In the genomic region with DNA sequence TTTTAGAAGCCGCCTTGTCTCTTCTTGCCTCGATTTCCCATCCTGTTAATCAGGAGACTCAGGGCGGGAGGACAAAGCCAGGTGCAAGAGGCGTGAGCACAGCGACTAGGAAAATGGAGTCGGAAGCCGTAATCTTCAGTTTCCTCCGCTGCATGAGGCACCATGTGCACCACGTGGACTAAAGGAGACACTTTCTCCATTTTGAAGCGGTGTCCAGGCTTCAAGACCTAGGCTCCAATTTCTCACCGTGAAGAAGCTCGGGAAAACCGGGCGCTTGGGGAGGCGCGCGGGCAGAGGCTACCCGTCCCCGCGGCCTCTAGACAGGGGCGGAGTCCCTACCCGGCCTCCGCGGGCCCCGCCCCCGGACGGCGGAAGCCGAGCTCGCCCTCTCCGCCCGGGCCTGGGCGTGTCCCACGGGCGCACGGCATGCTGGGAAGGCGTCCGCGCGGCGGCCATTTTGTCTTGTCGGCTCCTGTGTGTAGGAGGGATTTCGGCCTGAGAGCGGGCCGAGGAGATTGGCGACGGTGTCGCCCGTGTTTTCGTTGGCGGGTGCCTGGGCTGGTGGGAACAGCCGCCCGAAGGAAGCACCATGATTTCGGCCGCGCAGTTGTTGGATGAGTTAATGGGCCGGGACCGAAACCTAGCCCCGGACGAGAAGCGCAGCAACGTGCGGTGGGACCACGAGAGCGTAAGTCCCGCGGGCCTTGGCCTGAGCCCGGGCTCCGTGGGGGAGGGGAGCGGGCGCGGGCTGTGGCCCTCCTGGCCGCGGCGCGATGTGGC, we compare ENCODE assay signal across 8 cellular contexts. TPM values are rescaled to one million over a fixed set of nuclear protein-coding genes. Genes with fewer than 3 reads are reported as not detected.
DNase-seq lines count a peak whose midpoint lies in the region; ATAC-seq and TF ChIP-seq lines count a peak whose summit lies in the region.

A gene with protein sequence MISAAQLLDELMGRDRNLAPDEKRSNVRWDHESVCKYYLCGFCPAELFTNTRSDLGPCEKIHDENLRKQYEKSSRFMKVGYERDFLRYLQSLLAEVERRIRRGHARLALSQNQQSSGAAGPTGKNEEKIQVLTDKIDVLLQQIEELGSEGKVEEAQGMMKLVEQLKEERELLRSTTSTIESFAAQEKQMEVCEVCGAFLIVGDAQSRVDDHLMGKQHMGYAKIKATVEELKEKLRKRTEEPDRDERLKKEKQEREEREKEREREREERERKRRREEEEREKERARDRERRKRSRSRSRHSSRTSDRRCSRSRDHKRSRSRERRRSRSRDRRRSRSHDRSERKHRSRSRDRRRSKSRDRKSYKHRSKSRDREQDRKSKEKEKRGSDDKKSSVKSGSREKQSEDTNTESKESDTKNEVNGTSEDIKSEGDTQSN (plus strand): TSS at position 460 of the 780 bp plus-strand sequence. CDS start 130 bp downstream, at position 590.

- ATAC-seq in HG02870 (IDR thresholded peaks at IDR 0.05; ENCODE audit: unreplicated experiment) (peak; percentile 85), T-cell (replicated peaks in 1 of 4) (peak; percentile 91 to 95 (median 92)), heart left ventricle (peak; percentile 92 to 99 (median 98)), upper lobe of left lung (ENCODE audit: low FRiP score in 2 of 2) (peak; percentile 98 to 99)

- POLR2A ChIA-PET in T-cell (lab: Charles Lee): interaction anchor here in 1 of 2 donors (0.6 to 1.3 kb wide), 6 partner anchors 11 to 206 kb away, joined by 3 to 14 read pairs (median 3); a partner anchor contains a TSS

- no peaks in the 10 kb centered on the region for H3K27me3 ChIP-seq in heart left ventricle
- no peaks in the 10 kb centered on the region for H3K27me3 ChIP-seq in upper lobe of left lung

- peaks cover 8% of the 10 kb centered on the region for H3K36me3 Mint-ChIP-seq in T-cell

- H3K4me3 ChIP-seq in heart left ventricle: peak within 1 kb of the TSS; percentile 62 to 99 (median 78)
- peak within 1 kb of the TSS; percentile 73 to 84 (median 80) for H3K4me3 ChIP-seq in upper lobe of left lung

- H3K9me3 ChIP-seq in heart left ventricle (no peaks in the 10 kb centered on the region), upper lobe of left lung (no peaks in the 10 kb centered on the region)

- peak within 1 kb of the TSS; percentile 96 to 98 (median 97) for H3K4me3 Mint-ChIP-seq in T-cell

- WGBS in adipose tissue, 3 donors: 1 to 2% (median 2%) methylated on average over 56 to 76 of the region's 76 CpGs
- WGBS in heart left ventricle, 4 donors: 2 to 3% (median 2%) methylated on average over 43 to 76 of the region's 76 CpGs
- 2 to 6% methylated on average over 14 to 59 of the region's 76 CpGs for WGBS in upper lobe of left lung, 2 donors

- peak in 1 of 2 donors; percentile 73 for TF ChIP-seq POLR2A in heart left ventricle (IDR thresholded peaks at IDR 0.05)
- TF ChIP-seq POLR2A in upper lobe of left lung (IDR thresholded peaks at IDR 0.05): peak in 3 of 4 donors; percentile 81 to 89 (median 86)

- H3K4me1 Mint-ChIP-seq in T-cell: peaks cover 33 to 46% (median 37%) of the 10 kb centered on the region in 3 donors

- TF ChIP-seq CTCF in GM13976 (IDR thresholded peaks at IDR 0.05; ENCODE audit: borderline replicate concordance, control extremely low read depth, extremely low read depth, insufficient read depth, missing control alignments): no peak
- TF ChIP-seq CTCF in heart left ventricle (IDR thresholded peaks at IDR 0.05): no peak
- TF ChIP-seq CTCF in upper lobe of left lung (IDR thresholded peaks at IDR 0.05): peak in 2 of 6 experiments; percentile 4 to 29

- intact Hi-C loops in heart left ventricle (cut with DNase I) (no loop called here), posterior vena cava (cut with DNase I) (no loop called here)

- in situ Hi-C loops in GM13976 (cut with MboI; ENCODE audit: low sequenced_read_pairs, unreplicated experiment): no loop called here

- H3K4me1 ChIP-seq in heart left ventricle (peaks cover 8 to 51% (median 39%) of the 10 kb centered on the region in 12 donors), upper lobe of left lung (peaks cover 33 to 46% (median 40%) of the 10 kb centered on the region in 4 donors)

- H3K9me3 Mint-ChIP-seq in T-cell: no peaks in the 10 kb centered on the region

- H3K27ac ChIP-seq in adipose tissue (ENCODE audit: low read depth, low read length) (peak within 1 kb of the TSS; percentile 71), heart left ventricle (peak within 1 kb of the TSS; percentile 90 to 99 (median 96)), upper lobe of left lung (peak within 1 kb of the TSS; percentile 96 to 99 (median 97))

- CTCF ChIA-PET in T-cell (lab: Charles Lee): interaction anchor here in 1 of 2 donors (1.1 kb wide), 1 partner anchor 11 kb away, joined by 3 read pairs; no protein-coding TSS in a partner anchor

- peak; percentile 99 for DNase-seq in GM13976 (ENCODE audit: low spot score)
- peak; percentile 94 for DNase-seq in NCI-H146 (lab: John Stamatoyannopoulos, UW)
- peak; percentile 78 to 94 (median 88) for DNase-seq in T-cell
- peak; percentile 95 to 97 (median 96) for DNase-seq in heart left ventricle
- peak; percentile 98 for DNase-seq in posterior vena cava (ENCODE audit: low spot score)
- DNase-seq in upper lobe of left lung: peak; percentile 96 to 99

- H3K27me3 Mint-ChIP-seq in T-cell: no peaks in the 10 kb centered on the region

- H3K27ac Mint-ChIP-seq in T-cell: peak within 1 kb of the TSS; percentile 98 to 99

- no peaks in the 10 kb centered on the region for H3K36me3 ChIP-seq in heart left ventricle
- peaks cover 0 to 4% (median 0%) of the 10 kb centered on the region in 4 donors for H3K36me3 ChIP-seq in upper lobe of left lung

- peak in 1 of 4 donors; percentile 12 for TF ChIP-seq EP300 in upper lobe of left lung (IDR thresholded peaks at IDR 0.05)

RNA-seq across cellular contexts. Expression of the gene that starts here (rescaled TPM):
- total RNA-seq in T-cell (100 to 1,000 TPM; 126 to 273 (median 232) TPM), heart left ventricle (10 to 100 TPM; 16.5 to 55.5 (median 52.1) TPM), posterior vena cava (10 to 100 TPM; 82.0 to 92.5 TPM), upper lobe of left lung (100 to 1,000 TPM in 2 of 6 donors, 10 to 100 TPM in 4; 38.2 to 625 (median 91.4) TPM)
- polyA plus RNA-seq in adipose tissue (10 to 100 TPM; 40.0 to 64.0 (median 44.7) TPM), heart left ventricle (10 to 100 TPM; 33.4 to 89.0 TPM)

Comparison
In these comparisons a context has a peak if more than half of its experiments do, and no peak if none do; other contexts are left out.
1. Peak in every context shown above with its lines: DNase-seq, ATAC-seq, H3K4me3 ChIP-seq and H3K27ac ChIP-seq.